ENCODE assay signal across 23 cellular contexts in genomic region chr9:72937545-72937944, GRCh38. TPM values are rescaled to one million over a fixed set of nuclear protein-coding genes. Genes with fewer than 3 reads are reported as not detected.
"Had no signal": no experiment of that assay in that cellular context is flagged by ENCODE, and none has a peak within 500 bp of the region (broad histone marks: within the 10 kb centered on the region; RNA-seq: fewer than 3 reads in every experiment).

No MANE protein-coding gene starts in this region.

- DNase-seq: activated CD4-positive, alpha-beta memory T cell treated with anti-CD3 and anti-CD28 coated beads for 36 hours; activated CD4-positive, alpha-beta T cell treated with anti-CD3 and anti-CD28 coated beads for 48 hours; activated effector memory CD4-positive, alpha-beta T cell treated with Interleukin-2 at 50 U/mL for 16 hours; activated naive CD4-positive, alpha-beta T cell treated with anti-CD3 and anti-CD28 coated beads for 36 hours; activated naive CD8-positive, alpha-beta T cell treated with anti-CD3 and anti-CD28 coated beads, Interleukin-2, amount 10 ng/mL, durations not matched to agents 7 days and 5 days; activated T-cell treated with anti-CD3 and anti-CD28 coated beads, Interleukin-2, amount 50 U/mL, for 72 hours; amniotic stem cell; cerebellar nuclear complex; endodermal cell; esophagus squamous epithelium; heart right ventricle; nephron progenitor cell; sigmoid colon; stimulated activated CD4-positive, alpha-beta T cell treated with anti-CD3 and anti-CD28 coated beads, Interleukin-2, amount 100 ng/mL, for 48 hours; stimulated activated naive CD4-positive, alpha-beta T cell; testis; trophoblast cell; uterus had no signal

- H3K4me3 Mint-ChIP-seq: activated CD4-positive, alpha-beta memory T cell treated with anti-CD3 and anti-CD28 coated beads for 36 hours; activated naive CD4-positive, alpha-beta T cell treated with anti-CD3 and anti-CD28 coated beads for 36 hours; activated naive CD8-positive, alpha-beta T cell treated with anti-CD3 and anti-CD28 coated beads, Interleukin-2, amount 10 ng/mL, durations not matched to agents 7 days and 5 days; activated T-cell treated with anti-CD3 and anti-CD28 coated beads, Interleukin-2, amount 50 U/mL, for 72 hours; endodermal cell; memory B cell; nephron progenitor cell had no signal

- H3K36me3 ChIP-seq: esophagus squamous epithelium, heart right ventricle, uterus had no signal

- H3K9me3 Mint-ChIP-seq: activated CD4-positive, alpha-beta memory T cell treated with anti-CD3 and anti-CD28 coated beads for 36 hours; activated naive CD4-positive, alpha-beta T cell treated with anti-CD3 and anti-CD28 coated beads for 36 hours; activated naive CD8-positive, alpha-beta T cell treated with anti-CD3 and anti-CD28 coated beads, Interleukin-2, amount 10 ng/mL, durations not matched to agents 7 days and 5 days; activated T-cell treated with anti-CD3 and anti-CD28 coated beads, Interleukin-2, amount 50 U/mL, for 72 hours; endodermal cell; memory B cell; nephron progenitor cell had no signal

- H3K9me3 ChIP-seq: esophagus squamous epithelium, gastroesophageal sphincter, heart right ventricle, sigmoid colon, testis, uterus had no signal

- H3K4me1 Mint-ChIP-seq: activated naive CD8-positive, alpha-beta T cell treated with anti-CD3 and anti-CD28 coated beads, Interleukin-2, amount 10 ng/mL, durations not matched to agents 7 days and 5 days; memory B cell had no signal

- H3K27me3 ChIP-seq: esophagus squamous epithelium, gastroesophageal sphincter, heart right ventricle, sigmoid colon, testis, uterus had no signal

- H3K27ac ChIP-seq: coronary artery, esophagus squamous epithelium, gastroesophageal sphincter, heart right ventricle, parathyroid adenoma, testis, uterus had no signal

- H3K36me3 Mint-ChIP-seq: activated CD4-positive, alpha-beta memory T cell treated with anti-CD3 and anti-CD28 coated beads for 36 hours; activated naive CD8-positive, alpha-beta T cell treated with anti-CD3 and anti-CD28 coated beads, Interleukin-2, amount 10 ng/mL, durations not matched to agents 7 days and 5 days; memory B cell had no signal

- H3K4me3 ChIP-seq: coronary artery, esophagus squamous epithelium, gastroesophageal sphincter, heart right ventricle, sigmoid colon, testis, uterus had no signal

- ATAC-seq: activated T-cell treated with anti-CD3 and anti-CD28 coated beads, Interleukin-2, amount 50 U/mL, for 72 hours; gastroesophageal sphincter had no signal

- H3K4me1 ChIP-seq: heart right ventricle, parathyroid adenoma, testis, uterus had no signal

- H3K27ac Mint-ChIP-seq: activated CD4-positive, alpha-beta memory T cell treated with anti-CD3 and anti-CD28 coated beads for 36 hours; activated naive CD4-positive, alpha-beta T cell treated with anti-CD3 and anti-CD28 coated beads for 36 hours; activated naive CD8-positive, alpha-beta T cell treated with anti-CD3 and anti-CD28 coated beads, Interleukin-2, amount 10 ng/mL, durations not matched to agents 7 days and 5 days; activated T-cell treated with anti-CD3 and anti-CD28 coated beads, Interleukin-2, amount 50 U/mL, for 72 hours; endodermal cell; memory B cell; nephron progenitor cell had no signal

RNA-seq across cellular contexts. Expression of gene ALDH1A1, which starts 15.3 kb away (rescaled TPM):
- total RNA-seq: activated CD4-positive, alpha-beta memory T cell treated with anti-CD3 and anti-CD28 coated beads for 36 hours; activated naive CD4-positive, alpha-beta T cell treated with anti-CD3 and anti-CD28 coated beads for 36 hours; activated T-cell treated with anti-CD3 and anti-CD28 coated beads, Interleukin-2, amount 50 U/mL, for 72 hours; T-helper 2 cell treated with Interferon-gamma antibody and Interleukin-4, amounts not matched to agents 100 ng/mL and 5 ng/mL, for 36 hours had no signal
